25 cellular contexts compared by ENCODE assay signal in the genomic region with DNA sequence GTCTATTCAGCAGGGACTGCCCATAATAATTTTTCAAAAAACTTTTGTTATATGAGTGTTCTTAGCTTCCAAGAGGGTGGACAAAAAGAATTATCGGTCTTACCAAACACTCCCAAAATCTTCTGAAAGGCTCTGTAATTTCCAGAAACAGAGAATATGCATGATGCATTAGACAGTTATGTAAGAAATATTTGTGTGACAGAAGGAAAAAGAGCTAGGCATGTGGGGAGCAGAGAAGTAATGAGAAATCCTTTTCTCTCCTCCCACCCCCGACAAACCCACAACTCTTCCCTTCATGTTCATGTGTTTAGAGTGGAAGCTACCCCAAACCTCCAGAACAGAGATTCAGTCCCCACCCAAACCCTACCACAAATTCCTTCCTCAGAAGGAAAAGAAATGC.
DNase-seq lines count a peak whose midpoint lies in the region; ATAC-seq and TF ChIP-seq lines count a peak whose summit lies in the region.
"Had no signal": no experiment of that assay in that cellular context is flagged by ENCODE, and none has a peak within 500 bp of the region (broad histone marks: within the 10 kb centered on the region; RNA-seq: fewer than 3 reads in every experiment).

No MANE protein-coding gene starts in this region.

- H3K27me3 ChIP-seq in osteoblast (ENCODE audit: insufficient read depth, low read length) = no peaks in the 10 kb centered on the region
- H3K27me3 ChIP-seq: BE2C, neural progenitor cell, uterus had no signal

- peaks cover 10% of the 10 kb centered on the region for H3K4me1 ChIP-seq in osteoblast (ENCODE audit: insufficient read depth, low read length)
- H3K4me1 ChIP-seq: BE2C, uterus had no signal

- H3K79me2 ChIP-seq in osteoblast (ENCODE audit: insufficient read depth, low read length) = peaks cover 23% of the 10 kb centered on the region

- H3K4me3 ChIP-seq in osteoblast (ENCODE audit: insufficient read depth, low read length) = no peak overlapping the region
- H3K4me3 ChIP-seq: A549, neural progenitor cell, uterus had no signal

- H2AFZ ChIP-seq in osteoblast (ENCODE audit: low read length) = no peak overlapping the region
- H2AFZ ChIP-seq: neural progenitor cell had no signal

- H4K20me1 ChIP-seq in osteoblast (ENCODE audit: insufficient read depth, low read length) = peaks cover 22% of the 10 kb centered on the region

- DNase-seq in AG20443 (ENCODE audit: low spot score) (peak; percentile 54), osteoblast (ENCODE audit: insufficient read length, low spot score, missing footprints) (peak; percentile 76), epidermal melanocyte (ENCODE audit: insufficient read length, low spot score) (no peak), RKO (ENCODE audit: low spot score) (no peak)
- DNase-seq: activated CD4-positive, alpha-beta T cell treated with anti-CD3 and anti-CD28 coated beads for 4 hours; activated CD8-positive, alpha-beta memory T cell treated with anti-CD3 and anti-CD28 coated beads for 24 hours; activated naive CD8-positive, alpha-beta T cell treated with anti-CD3 and anti-CD28 coated beads, Interleukin-2, amount 50 U/mL, for 24 hours; activated T-cell treated with anti-CD3 and anti-CD28 coated beads, Interleukin-2, amount 50 U/mL, for 1 hour; BE2C; cortex of kidney; DMS153; NCI-H1436; NCI-H2107; NCI-H446; stimulated activated naive CD8-positive, alpha-beta T cell treated with anti-CD3 and anti-CD28 coated beads, Interleukin-15, Interleukin-2, amounts not matched to agents 100 U/mL and 50 U/mL, for 24 hours; uterus had no signal

- no peaks in the 10 kb centered on the region for H3K9me3 ChIP-seq in osteoblast (ENCODE audit: low read depth, low read length)
- H3K9me3 ChIP-seq: A549, uterus had no signal

- no peaks in the 10 kb centered on the region for H3K36me3 ChIP-seq in osteoblast (ENCODE audit: insufficient read depth, low read length)
- H3K36me3 ChIP-seq: BE2C, neural progenitor cell, uterus had no signal

- H3K27ac ChIP-seq in cingulate gyrus (ENCODE audit: low read depth, low read length) (peak overlapping the region; percentile 69), osteoblast (ENCODE audit: low read depth, low read length) (no peak overlapping the region)
- H3K27ac ChIP-seq: A549, KMS-11, neural progenitor cell, uterus, VCaP had no signal

- no peak for TF ChIP-seq CTCF in osteoblast (IDR thresholded peaks at IDR 0.05; ENCODE audit: extremely low read depth, low read depth, low read length)

- H3K4me2 ChIP-seq in osteoblast (ENCODE audit: insufficient read depth, low read length) = no peak overlapping the region
- H3K4me2 ChIP-seq: A549, KMS-11, neural progenitor cell had no signal

- ATAC-seq in SK-N-SH treated with all-trans-retinoic acid at 6 μM for 48 hours (peak; percentile 64), HG03135 (IDR thresholded peaks at IDR 0.05; ENCODE audit: unreplicated experiment) (no peak), GM21737 (IDR thresholded peaks at IDR 0.05; ENCODE audit: unreplicated experiment) (no peak)
- ATAC-seq: A549; activated naive CD8-positive, alpha-beta T cell treated with anti-CD3 and anti-CD28 coated beads, Interleukin-2, amount 50 U/mL, for 24 hours; left lobe of liver; stimulated activated naive CD8-positive, alpha-beta T cell treated with anti-CD3 and anti-CD28 coated beads, Interleukin-15, Interleukin-2, amounts not matched to agents 100 U/mL and 50 U/mL, for 24 hours had no signal

TF ChIP-seq in SK-N-SH treated with all-trans-retinoic acid at 6 μM for 48 hours, 23 proteins besides CTCF, POLR2A, EP300 and RAD21:
- no peak for TF ChIP-seq RARB (CRISPR knock-in tag; IDR thresholded peaks at IDR 0.05)
- no peak for TF ChIP-seq ZNF8 (CRISPR knock-in tag; IDR thresholded peaks at IDR 0.05)
- no peak for TF ChIP-seq CSDC2 (CRISPR knock-in tag; IDR thresholded peaks at IDR 0.05)
- no peak for TF ChIP-seq ESRRG (CRISPR knock-in tag; IDR thresholded peaks at IDR 0.05)
- no peak for TF ChIP-seq TCF4 (CRISPR knock-in tag; IDR thresholded peaks at IDR 0.05; ENCODE audit: borderline replicate concordance)
- TF ChIP-seq ZC3H10 (CRISPR knock-in tag; IDR thresholded peaks at IDR 0.05) = no peak
- TF ChIP-seq ZFP3 (CRISPR knock-in tag; IDR thresholded peaks at IDR 0.05) = no peak
- no peak for TF ChIP-seq OSR1 (CRISPR knock-in tag; IDR thresholded peaks at IDR 0.05)
- TF ChIP-seq TOX (CRISPR knock-in tag; IDR thresholded peaks at IDR 0.05; ENCODE audit: borderline replicate concordance) = no peak
- no peak for TF ChIP-seq BACH2 (CRISPR knock-in tag; IDR thresholded peaks at IDR 0.05; ENCODE audit: borderline replicate concordance)

Comparison
In these comparisons a context has a peak if more than half of its experiments do, and no peak if none do; other contexts are left out.
1. DNase-seq: peak in AG20443 (single experiment) and osteoblast (single experiment); none in epidermal melanocyte (single experiment) and RKO (single experiment).